ENCODE assay signal across 1 cellular context in the genomic region with DNA sequence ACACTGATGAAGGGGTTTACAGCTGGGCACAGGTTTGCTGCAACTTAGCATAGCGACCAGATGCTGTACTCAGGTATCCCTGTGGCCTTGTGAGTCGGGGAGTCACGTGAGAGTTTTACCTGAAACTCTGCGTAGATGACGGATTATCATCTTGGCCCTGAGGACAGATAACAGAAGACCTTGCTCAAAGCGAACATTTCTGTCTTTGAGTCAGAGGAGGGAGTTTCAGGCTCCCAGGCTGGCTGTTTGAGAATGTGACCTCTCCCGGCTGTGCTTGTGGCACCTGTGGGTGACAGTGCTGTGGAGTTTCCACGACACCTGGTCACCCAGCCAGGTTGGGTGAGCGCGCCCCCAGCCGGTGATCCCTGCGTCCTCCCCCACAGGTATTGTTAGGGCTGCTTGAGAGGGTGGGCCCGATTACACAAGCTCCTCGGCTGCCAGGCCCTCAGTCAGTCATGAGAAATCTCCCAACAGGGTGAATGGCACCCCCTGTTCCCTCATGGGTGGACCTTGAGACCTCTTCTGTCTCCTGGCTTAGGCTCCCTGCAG.
TF ChIP-seq lines count a peak whose summit lies in the region.

No MANE protein-coding gene starts in this region.

TF ChIP-seq in HepG2, 621 proteins besides CTCF, POLR2A, EP300 and RAD21:
- TF ChIP-seq RBM22 (optimal IDR thresholded peaks at IDR 0.05; ENCODE audit: low read length) (peak; percentile 32), SNRNP70 (IDR thresholded peaks at IDR 0.05; ENCODE audit: low read depth, low read length) (no peak), ZFP36L2 (CRISPR knock-in tag; IDR thresholded peaks at IDR 0.05) (no peak)
